Comparison of ENCODE assay signal across 3 cellular contexts in genomic region chr11:43577566-43578264, GRCh38.
TF ChIP-seq lines count a peak whose summit lies in the region.

No MANE protein-coding gene starts in this region.

TF ChIP-seq in SK-N-SH, 30 proteins besides CTCF, POLR2A, EP300 and RAD21 (continued from another document):
- TF ChIP-seq IRF3 (IDR thresholded peaks at IDR 0.05; ENCODE audit: low read depth, low read length) (no peak), CHD2 (IDR thresholded peaks at IDR 0.05; ENCODE audit: low read length, partially characterized antibody) (no peak), TAF1 (IDR thresholded peaks at IDR 0.05; ENCODE audit: borderline replicate concordance, low read depth, low read length) (no peak), NFIC (IDR thresholded peaks at IDR 0.05; ENCODE audit: borderline replicate concordance) (no peak), MXI1 (IDR thresholded peaks at IDR 0.05; ENCODE audit: low read depth, low read length) (no peak), GATA2 (CRISPR knock-in tag; IDR thresholded peaks at IDR 0.05) (no peak), USF1 (IDR thresholded peaks at IDR 0.05; ENCODE audit: borderline replicate concordance, low read depth) (no peak), REST (IDR thresholded peaks at IDR 0.05; ENCODE audit: low read depth, low read length) (no peak), JUND (IDR thresholded peaks at IDR 0.05) (no peak), POLR2AphosphoS5 (IDR thresholded peaks at IDR 0.05; ENCODE audit: low read depth, low read length) (no peak), TEAD4 (IDR thresholded peaks at IDR 0.05; ENCODE audit: borderline replicate concordance, insufficient read depth) (no peak), RXRA (IDR thresholded peaks at IDR 0.05; ENCODE audit: borderline replicate concordance, low read depth) (no peak), SIN3A (IDR thresholded peaks at IDR 0.05; ENCODE audit: borderline replicate concordance, low read depth, low read length) (no peak)

TF ChIP-seq in SK-N-SH treated with all-trans-retinoic acid at 6 μM for 48 hours, 23 proteins besides CTCF, POLR2A, EP300 and RAD21 (continued from another document):
- TF ChIP-seq TOX (CRISPR knock-in tag; IDR thresholded peaks at IDR 0.05; ENCODE audit: borderline replicate concordance) (no peak), ZFP3 (CRISPR knock-in tag; IDR thresholded peaks at IDR 0.05) (no peak), SNAI2 (CRISPR knock-in tag; IDR thresholded peaks at IDR 0.05) (no peak), RARB (CRISPR knock-in tag; IDR thresholded peaks at IDR 0.05) (no peak), ZNF8 (CRISPR knock-in tag; IDR thresholded peaks at IDR 0.05) (no peak), PPARA (CRISPR knock-in tag; IDR thresholded peaks at IDR 0.05; ENCODE audit: borderline replicate concordance) (no peak), CREB5 (CRISPR knock-in tag; IDR thresholded peaks at IDR 0.05; ENCODE audit: low read depth) (no peak), PATZ1 (CRISPR knock-in tag; IDR thresholded peaks at IDR 0.05; ENCODE audit: borderline replicate concordance) (no peak), GLIS3 (CRISPR knock-in tag; IDR thresholded peaks at IDR 0.05) (no peak), CSRNP3 (CRISPR knock-in tag; IDR thresholded peaks at IDR 0.05) (no peak)
TF ChIP-seq in SK-N-SH treated with all-trans-retinoic acid at 6 μM for 48 hours: peak in this region for 0.

TF ChIP-seq in H1, 55 proteins besides CTCF, POLR2A, EP300 and RAD21 (continued from another document):
- TF ChIP-seq SUZ12 (IDR thresholded peaks at IDR 0.05; ENCODE audit: low read length): peak; percentile 74; the same call in 1 of the 2 replicates
